ENCODE assay signal across 1 cellular context in the genomic region with DNA sequence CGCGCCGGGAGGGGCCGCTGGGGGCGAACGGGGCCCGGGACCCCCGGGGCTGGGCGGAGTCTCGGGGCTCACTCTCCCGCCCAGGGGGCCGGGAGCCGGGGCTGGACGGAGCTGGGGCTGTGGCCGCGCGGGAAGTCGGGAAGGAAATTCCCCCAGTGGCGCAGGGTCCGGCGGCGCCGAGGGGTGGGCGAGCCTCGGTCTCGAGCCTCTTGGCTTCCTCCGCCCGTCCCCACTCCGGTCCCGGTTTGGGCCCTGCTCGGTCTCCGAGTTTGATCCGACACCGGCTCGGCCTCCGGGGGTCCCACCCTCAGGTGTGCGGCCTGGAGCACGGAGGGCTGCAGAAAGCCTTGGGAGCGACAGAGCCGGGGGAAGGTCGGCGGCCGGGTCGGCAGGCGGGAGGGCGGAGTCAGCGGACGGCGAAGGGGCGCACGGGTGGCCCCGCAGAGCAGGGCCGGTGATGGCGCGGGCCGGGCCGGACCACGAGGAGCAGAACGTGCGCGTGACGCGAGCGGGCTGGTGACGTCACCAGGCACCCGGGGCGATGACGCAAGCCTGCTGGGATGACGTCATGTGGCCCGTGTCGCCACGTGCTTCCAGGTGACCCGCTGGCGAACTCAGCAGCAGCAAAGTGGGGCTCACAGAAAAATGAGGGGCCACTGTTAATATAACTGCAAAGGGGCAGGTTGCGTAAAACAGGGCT.
TF ChIP-seq lines count a peak whose summit lies in the region.

No MANE protein-coding gene starts in this region.

TF ChIP-seq in SK-N-SH, 30 proteins besides CTCF, POLR2A, EP300 and RAD21 (continued from another document):
- TF ChIP-seq, protein P1, sequence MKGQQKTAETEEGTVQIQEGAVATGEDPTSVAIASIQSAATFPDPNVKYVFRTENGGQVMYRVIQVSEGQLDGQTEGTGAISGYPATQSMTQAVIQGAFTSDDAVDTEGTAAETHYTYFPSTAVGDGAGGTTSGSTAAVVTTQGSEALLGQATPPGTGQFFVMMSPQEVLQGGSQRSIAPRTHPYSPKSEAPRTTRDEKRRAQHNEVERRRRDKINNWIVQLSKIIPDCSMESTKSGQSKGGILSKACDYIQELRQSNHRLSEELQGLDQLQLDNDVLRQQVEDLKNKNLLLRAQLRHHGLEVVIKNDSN (IDR thresholded peaks at IDR 0.05; ENCODE audit: borderline replicate concordance, low read depth), result peak; percentile 43; the same call in 1 of the 2 replicates
- no peak for TF ChIP-seq GABPA (IDR thresholded peaks at IDR 0.05; ENCODE audit: low read depth)
- TF ChIP-seq, protein P2, sequence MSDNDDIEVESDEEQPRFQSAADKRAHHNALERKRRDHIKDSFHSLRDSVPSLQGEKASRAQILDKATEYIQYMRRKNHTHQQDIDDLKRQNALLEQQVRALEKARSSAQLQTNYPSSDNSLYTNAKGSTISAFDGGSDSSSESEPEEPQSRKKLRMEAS (IDR thresholded peaks at IDR 0.05; ENCODE audit: low read depth), result peak; percentile 67; the same call in 1 of the 2 replicates
